Comparison of ENCODE assay signal across 20 cellular contexts in genomic region chr1:246072456-246072855, GRCh38.
"Had no signal": no experiment of that assay in that cellular context is flagged by ENCODE, and none has a peak within 500 bp of the region (broad histone marks: within the 10 kb centered on the region; RNA-seq: fewer than 3 reads in every experiment).

No MANE protein-coding gene starts in this region.

- H3K27me3 Mint-ChIP-seq: activated naive CD4-positive, alpha-beta T cell treated with anti-CD3 and anti-CD28 coated beads, Interleukin-2, amount 10 ng/mL, durations not matched to agents 7 days and 5 days; stimulated activated naive B cell treated with anti-CD40 and anti-IgM and Interleukin-4, amounts not matched to agents 10 μg/mL and 1 μg/mL and 100 μg/mL, for 72 hours had no signal

- ATAC-seq: activated T-cell treated with anti-CD3 and anti-CD28 coated beads, Interleukin-2, amount 50 U/mL, for 72 hours; gastrocnemius medialis; left ventricle myocardium superior; stimulated activated naive B cell treated with anti-CD40 and anti-IgM and Interleukin-4, amounts not matched to agents 10 μg/mL and 1 μg/mL and 100 μg/mL, for 72 hours; upper lobe of right lung had no signal

- H3K27ac Mint-ChIP-seq: activated naive CD4-positive, alpha-beta T cell treated with anti-CD3 and anti-CD28 coated beads, Interleukin-2, amount 10 ng/mL, durations not matched to agents 7 days and 5 days; activated T-cell treated with anti-CD3 and anti-CD28 coated beads, Interleukin-2, amount 50 U/mL, for 72 hours; nephron; stimulated activated naive B cell treated with anti-CD40 and anti-IgM and Interleukin-4, amounts not matched to agents 10 μg/mL and 1 μg/mL and 100 μg/mL, for 72 hours had no signal

- H3K36me3 Mint-ChIP-seq: activated naive CD4-positive, alpha-beta T cell treated with anti-CD3 and anti-CD28 coated beads, Interleukin-2, amount 10 ng/mL, durations not matched to agents 7 days and 5 days had no signal

- H3K9me3 Mint-ChIP-seq: activated naive CD4-positive, alpha-beta T cell treated with anti-CD3 and anti-CD28 coated beads, Interleukin-2, amount 10 ng/mL, durations not matched to agents 7 days and 5 days; nephron had no signal

- H3K4me3 Mint-ChIP-seq: activated naive CD4-positive, alpha-beta T cell treated with anti-CD3 and anti-CD28 coated beads, Interleukin-2, amount 10 ng/mL, durations not matched to agents 7 days and 5 days; activated T-cell treated with anti-CD3 and anti-CD28 coated beads, Interleukin-2, amount 50 U/mL, for 72 hours; brain; nephron; stimulated activated naive B cell treated with anti-CD40 and anti-IgM and Interleukin-4, amounts not matched to agents 10 μg/mL and 1 μg/mL and 100 μg/mL, for 72 hours had no signal

- DNase-seq: activated CD4-positive, alpha-beta T cell treated with anti-CD3 and anti-CD28 coated beads for 4 hours; activated CD4-positive, alpha-beta T cell treated with anti-CD3 and anti-CD28 coated beads, Interleukin-2, amount 50 U/mL, for 48 hours; activated CD4-positive, CD25-positive, alpha-beta regulatory T cell; activated CD8-positive, alpha-beta memory T cell treated with anti-CD3 and anti-CD28 coated beads, Interleukin-2, amount 50 U/mL, for 48 hours; activated effector memory CD4-positive, alpha-beta T cell treated with anti-CD3 and anti-CD28 coated beads, Interleukin-2, amount 50 U/mL, for 16 hours; activated naive CD4-positive, alpha-beta T cell treated with anti-CD3 and anti-CD28 coated beads, Interleukin-2, amount 10 ng/mL, durations not matched to agents 7 days and 5 days; activated T-cell treated with anti-CD3 and anti-CD28 coated beads, Interleukin-2, amount 50 U/mL, for 72 hours; anterior cingulate cortex; effector memory CD4-positive, alpha-beta T cell; gastrocnemius medialis; left ventricle myocardium superior; mammary epithelial cell; sigmoid colon; stimulated activated CD4-positive, alpha-beta T cell treated with anti-CD3 and anti-CD28 coated beads, Interleukin-15, amount 100 ng/mL, for 24 hours; stimulated activated CD8-positive, alpha-beta memory T cell treated with anti-CD3 and anti-CD28 coated beads, Interleukin-4, amount 100 ng/mL, for 48 hours; stimulated activated naive B cell treated with anti-CD40 and anti-IgM and Interleukin-4, amounts not matched to agents 10 μg/mL and 1 μg/mL and 100 μg/mL, for 72 hours; T-helper 9 cell; upper lobe of right lung had no signal
